8 cellular contexts compared by ENCODE assay signal in genomic region chr21:26171310-26172100, GRCh38. TPM values are rescaled to one million over a fixed set of nuclear protein-coding genes. Genes with fewer than 3 reads are reported as not detected.
DNase-seq lines count a peak whose midpoint lies in the region; ATAC-seq and TF ChIP-seq lines count a peak whose summit lies in the region.

No MANE protein-coding gene starts in this region.

- no peak overlapping the region for H3K27ac Mint-ChIP-seq in activated T-cell treated with anti-CD3 and anti-CD28 coated beads, Interleukin-2, amount 50 U/mL, for 24 hours

- WGBS in thyroid gland, 2 donors, result 50 to 54% methylated on average over 17 of the region's 17 CpGs

- intact Hi-C loops in breast epithelium (cut with DNase I; ENCODE audit: low total_unique reads) (no loop called here), lower lobe of right lung (cut with DNase I) (no loop called here), thyroid gland (cut with DNase I) (loop anchor here (2.0 to 10.0 kb wide), 2 partner anchors 107 to 289 kb away; no protein-coding TSS in a partner anchor)

- H3K36me3 Mint-ChIP-seq in activated T-cell treated with anti-CD3 and anti-CD28 coated beads, Interleukin-2, amount 50 U/mL, for 24 hours (ENCODE audit: low read depth), result peaks cover 13% of the 10 kb centered on the region

- H3K4me1 Mint-ChIP-seq in activated T-cell treated with anti-CD3 and anti-CD28 coated beads, Interleukin-2, amount 50 U/mL, for 24 hours (ENCODE audit: low read depth), result peaks cover 29% of the 10 kb centered on the region

- DNase-seq in activated T-cell treated with anti-CD3 and anti-CD28 coated beads, Interleukin-2, amount 50 U/mL, for 24 hours, result no peak
- DNase-seq in activated T-cell treated with anti-CD3 and anti-CD28 coated beads for 4 hours (no peak), breast epithelium (ENCODE audit: low spot score in 2 of 2) (no peak), lower lobe of right lung (no peak), thyroid gland (peak; percentile 26 to 35), T-helper 9 cell (no peak)

- H3K27ac ChIP-seq in breast epithelium (peak overlapping the region; percentile 93 to 97), lower lobe of right lung (peak overlapping the region; percentile 85), thyroid gland (peak overlapping the region in 2 of 3 donors; percentile 92 to 95)

- ATAC-seq in lower lobe of right lung (no peak), HG02623 (IDR thresholded peaks at IDR 0.05; ENCODE audit: unreplicated experiment) (no peak), GM18870 (IDR thresholded peaks at IDR 0.05; ENCODE audit: unreplicated experiment) (no peak)

- H3K9me3 Mint-ChIP-seq in activated T-cell treated with anti-CD3 and anti-CD28 coated beads, Interleukin-2, amount 50 U/mL, for 24 hours, result no peaks in the 10 kb centered on the region

- peaks cover 12% of the 10 kb centered on the region for H3K27me3 Mint-ChIP-seq in activated T-cell treated with anti-CD3 and anti-CD28 coated beads, Interleukin-2, amount 50 U/mL, for 24 hours

- H3K36me3 ChIP-seq in breast epithelium (no peaks in the 10 kb centered on the region), lower lobe of right lung (no peaks in the 10 kb centered on the region), thyroid gland (no peaks in the 10 kb centered on the region)

- TF ChIP-seq CTCF in breast epithelium (IDR thresholded peaks at IDR 0.05) (no peak), lower lobe of right lung (IDR thresholded peaks at IDR 0.05) (no peak), thyroid gland (IDR thresholded peaks at IDR 0.05) (no peak)

- TF ChIP-seq POLR2A in breast epithelium (IDR thresholded peaks at IDR 0.05) (no peak), thyroid gland (IDR thresholded peaks at IDR 0.05) (no peak)

- H3K4me1 ChIP-seq in breast epithelium (no peaks in the 10 kb centered on the region), lower lobe of right lung (peaks cover 23% of the 10 kb centered on the region), thyroid gland (peaks cover 17 to 22% of the 10 kb centered on the region in 2 donors)

- H3K9me3 ChIP-seq in breast epithelium, result no peaks in the 10 kb centered on the region
- H3K9me3 ChIP-seq in lower lobe of right lung, result no peaks in the 10 kb centered on the region
- H3K9me3 ChIP-seq in thyroid gland, result no peaks in the 10 kb centered on the region

- peak overlapping the region; percentile 87 to 98 (median 94) for H3K4me3 ChIP-seq in breast epithelium
- H3K4me3 ChIP-seq in lower lobe of right lung, result peak overlapping the region; percentile 96
- H3K4me3 ChIP-seq in thyroid gland (replicated peaks in 1 of 3), result peak overlapping the region; percentile 84 to 99 (median 85)

- H3K4me3 Mint-ChIP-seq in activated T-cell treated with anti-CD3 and anti-CD28 coated beads, Interleukin-2, amount 50 U/mL, for 24 hours, result peak overlapping the region; percentile 92

- H3K27me3 ChIP-seq in breast epithelium (no peaks in the 10 kb centered on the region), lower lobe of right lung (ENCODE audit: low read depth) (no peaks in the 10 kb centered on the region), thyroid gland (no peaks in the 10 kb centered on the region)

RNA-seq across cellular contexts. Expression of gene APP, which starts 0.9 kb away (rescaled TPM):
- 100 to 1,000 TPM; 270 to 546 (median 383) TPM for total RNA-seq in breast epithelium
- total RNA-seq in lower lobe of right lung, result 358 TPM
- total RNA-seq in thyroid gland, result 100 to 1,000 TPM; 513 to 716 (median 676) TPM

Comparison
In these comparisons a context has a peak if more than half of its experiments do, and no peak if none do; other contexts are left out.
1. DNase-seq: peak in thyroid gland (2 of 2); none in activated T-cell treated with anti-CD3 and anti-CD28 coated beads, Interleukin-2, amount 50 U/mL, for 24 hours (single experiment), activated T-cell treated with anti-CD3 and anti-CD28 coated beads for 4 hours (single experiment), breast epithelium (0 of 2), lower lobe of right lung (single experiment) and T-helper 9 cell (single experiment).
2. Peak in every context shown above with its lines, with median percentiles within 50 percentile points of each other: H3K27ac ChIP-seq and H3K4me3 ChIP-seq.